Comparison of ENCODE assay signal across 8 cellular contexts in genomic region chr1:33181906-33182305, GRCh38.
DNase-seq lines count a peak whose midpoint lies in the region; TF ChIP-seq lines count a peak whose summit lies in the region.

Gene TRIM62, minus strand, starts transcription at chr1:33182043. Its CDS starts 611 bp downstream, at chr1:33181432.

- H3K4me3 ChIP-seq in HUES6 (ENCODE audit: low read depth, low read length) (peak within 1 kb of the TSS; percentile 91), OCI-LY1 (ENCODE audit: low read depth, low read length, poor library complexity, severe bottlenecking) (peak within 1 kb of the TSS; percentile 67), mucosa of rectum (ENCODE audit: low read length in 2 of 2) (peak within 1 kb of the TSS; percentile 78 to 79)

- peak; percentile 97 for DNase-seq in AG08395 (ENCODE audit: low spot score)
- DNase-seq in GM19238 (ENCODE audit: insufficient read length, low spot score), result peak; percentile 90
- peak; percentile 70 for DNase-seq in activated T-cell treated with anti-CD3 and anti-CD28 coated beads for 4 hours
- DNase-seq in erythroblast (lab: John Stamatoyannopoulos, UW), result peak; percentile 80 to 90
- peak; percentile 45 to 65 for DNase-seq in stimulated activated CD8-positive, alpha-beta memory T cell treated with anti-CD3 and anti-CD28 coated beads, Interleukin-4, amount 100 ng/mL, for 4 hours (ENCODE audit: low read depth in 2 of 2, low spot score in 1 of 2)

- no peaks in the 10 kb centered on the region for H3F3A ChIP-seq in OCI-LY1 (ENCODE audit: insufficient read depth, low read length)

- H3K4me1 ChIP-seq in HUES6 (ENCODE audit: control insufficient read depth, insufficient read depth, low read length) (peaks cover 22% of the 10 kb centered on the region), OCI-LY1 (ENCODE audit: insufficient read depth, low read length, severe bottlenecking) (peaks cover 15% of the 10 kb centered on the region), mucosa of rectum (ENCODE audit: control insufficient read depth in 2 of 2, insufficient read depth in 2 of 2, low read length in 2 of 2) (peaks cover 10 to 19% of the 10 kb centered on the region in 2 donors)

- H3K27ac ChIP-seq in HUES6 (ENCODE audit: low read depth, low read length), result no peak within 1 kb of the TSS
- H3K27ac ChIP-seq in OCI-LY1 (ENCODE audit: low read depth, low read length, poor library complexity, severe bottlenecking), result no peak within 1 kb of the TSS
- H3K27ac ChIP-seq in mucosa of rectum (ENCODE audit: low read depth in 2 of 2, low read length in 2 of 2), result peak within 1 kb of the TSS; percentile 44 to 65

- TF ChIP-seq CTCF in OCI-LY1 (IDR thresholded peaks at IDR 0.05; ENCODE audit: low read length), result no peak

- no peaks in the 10 kb centered on the region for H4K20me1 ChIP-seq in OCI-LY1 (ENCODE audit: insufficient read depth, low read length)

- no peaks in the 10 kb centered on the region for H3K36me3 ChIP-seq in HUES6 (ENCODE audit: control insufficient read depth, insufficient read depth, low read length)
- H3K36me3 ChIP-seq in OCI-LY1 (ENCODE audit: insufficient read depth, low read length), result no peaks in the 10 kb centered on the region
- peaks cover 0 to 3% of the 10 kb centered on the region in 2 donors for H3K36me3 ChIP-seq in mucosa of rectum (ENCODE audit: control insufficient read depth in 2 of 2, insufficient read depth in 2 of 2, low read length in 2 of 2)

- TF ChIP-seq POLR2A in erythroblast (IDR thresholded peaks at IDR 0.05; ENCODE audit: low read length), result no peak

- H3K4me2 ChIP-seq in OCI-LY1 (ENCODE audit: low read length), result peak within 1 kb of the TSS; percentile 75

- peaks cover 6% of the 10 kb centered on the region for H3K27me3 ChIP-seq in HUES6 (ENCODE audit: control insufficient read depth, insufficient read depth, low read length)
- no peaks in the 10 kb centered on the region for H3K27me3 ChIP-seq in OCI-LY1 (ENCODE audit: insufficient read depth, low read length)
- no peaks in the 10 kb centered on the region for H3K27me3 ChIP-seq in mucosa of rectum (ENCODE audit: control insufficient read depth in 2 of 2, insufficient read depth in 2 of 2, low read length in 2 of 2)

- H3K9me2 ChIP-seq in OCI-LY1 (ENCODE audit: low read depth, low read length), result no peaks in the 10 kb centered on the region

- no peaks in the 10 kb centered on the region for H3K79me2 ChIP-seq in OCI-LY1 (ENCODE audit: insufficient read depth, low read length)

- no peak within 1 kb of the TSS for H3K9ac ChIP-seq in HUES6 (ENCODE audit: low read length)
- peak within 1 kb of the TSS; percentile 30 for H3K9ac ChIP-seq in OCI-LY1 (ENCODE audit: low read length)
- peak within 1 kb of the TSS in 1 of 2 donors; percentile 45 for H3K9ac ChIP-seq in mucosa of rectum (ENCODE audit: low read depth in 1 of 2, low read length in 2 of 2)

- no peak within 1 kb of the TSS for H2AFZ ChIP-seq in OCI-LY1 (ENCODE audit: low read length)

- H3K9me3 ChIP-seq in HUES6 (ENCODE audit: control insufficient read depth, insufficient read depth, low read depth, low read length) (no peaks in the 10 kb centered on the region), OCI-LY1 (ENCODE audit: low read length) (no peaks in the 10 kb centered on the region), mucosa of rectum (ENCODE audit: control insufficient read depth in 2 of 2, low read length in 2 of 2) (no peaks in the 10 kb centered on the region)

Comparison
In these comparisons a context has a peak if more than half of its experiments do, and no peak if none do; other contexts are left out.
1. H3K27ac ChIP-seq: peak in mucosa of rectum (2 of 2); none in HUES6 (single experiment) and OCI-LY1 (single experiment).
2. Peak in every context shown above with its lines, with median percentiles within 50 percentile points of each other: DNase-seq and H3K4me3 ChIP-seq.